Comparison of ENCODE assay signal across 17 cellular contexts in the genomic region with DNA sequence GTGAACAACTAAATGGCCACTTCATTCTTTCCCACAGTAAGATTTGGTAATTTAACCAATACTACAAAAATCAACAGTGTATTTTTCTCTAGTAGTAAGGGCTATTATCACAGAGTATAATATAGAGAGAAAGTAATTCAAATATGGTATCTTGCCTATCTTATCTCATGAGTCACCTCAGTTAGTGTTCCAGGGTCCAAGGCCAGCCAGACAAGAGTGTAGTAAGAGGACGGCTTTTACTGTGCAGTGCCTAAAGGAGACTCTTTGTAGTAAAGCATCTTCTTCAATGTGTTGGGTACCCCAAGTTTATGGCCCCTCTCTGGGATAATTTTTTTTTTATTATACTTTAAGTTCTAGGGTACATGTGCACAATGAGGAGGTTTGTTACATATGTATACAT.
DNase-seq lines count a peak whose midpoint lies in the region; ATAC-seq and TF ChIP-seq lines count a peak whose summit lies in the region.
"Had no signal": no experiment of that assay in that cellular context is flagged by ENCODE, and none has a peak within 500 bp of the region (broad histone marks: within the 10 kb centered on the region; RNA-seq: fewer than 3 reads in every experiment).

No MANE protein-coding gene starts in this region.

- H3K9me3 ChIP-seq in colonic mucosa (no peaks in the 10 kb centered on the region), mucosa of descending colon (no peaks in the 10 kb centered on the region)
- H3K9me3 ChIP-seq: Caco-2 had no signal

- peak; percentile 42 for DNase-seq in colonic mucosa
- no peak for DNase-seq in left lobe of liver (ENCODE audit: low spot score)
- no peak for DNase-seq in mucosa of descending colon
- DNase-seq in activated CD4-positive, alpha-beta memory T cell treated with anti-CD3 and anti-CD28 coated beads for 36 hours, result no peak
- DNase-seq in effector CD8-positive, alpha-beta T cell (lab: John Stamatoyannopoulos, UW), result no peak
- DNase-seq in NCI-H1930 (lab: John Stamatoyannopoulos, UW), result no peak
- no peak for DNase-seq in activated T-cell treated with anti-CD3 and anti-CD28 coated beads, Interleukin-2, amount 50 U/mL, for 24 hours
- DNase-seq: C1 segment of cervical spinal cord; Caco-2; CD4-positive, CD25-positive, alpha-beta regulatory T cell; CD8-positive, alpha-beta T cell; DMS153; DND-41; H9 had no signal

- TF ChIP-seq CTCF in C4-2B (conservative IDR thresholded peaks at IDR 0.05) (no peak), colonic mucosa (IDR thresholded peaks at IDR 0.05) (no peak), mucosa of descending colon (IDR thresholded peaks at IDR 0.05) (no peak)

- H3K27ac Mint-ChIP-seq in activated CD4-positive, alpha-beta memory T cell treated with anti-CD3 and anti-CD28 coated beads for 36 hours, result no peak overlapping the region
- no peak overlapping the region for H3K27ac Mint-ChIP-seq in activated T-cell treated with anti-CD3 and anti-CD28 coated beads, Interleukin-2, amount 50 U/mL, for 24 hours
- H3K27ac Mint-ChIP-seq: CD4-positive, CD25-positive, alpha-beta regulatory T cell; CD8-positive, alpha-beta T cell; GM23338; H9 had no signal

- H3K27ac ChIP-seq in C4-2B, result peak overlapping the region; percentile 62; the same call in 1 of the 2 replicates
- H3K27ac ChIP-seq in colonic mucosa, result no peak overlapping the region

- H3K4me3 Mint-ChIP-seq in activated CD4-positive, alpha-beta memory T cell treated with anti-CD3 and anti-CD28 coated beads for 36 hours, result no peak overlapping the region
- no peak overlapping the region for H3K4me3 Mint-ChIP-seq in activated T-cell treated with anti-CD3 and anti-CD28 coated beads, Interleukin-2, amount 50 U/mL, for 24 hours
- H3K4me3 Mint-ChIP-seq: CD4-positive, CD25-positive, alpha-beta regulatory T cell; CD8-positive, alpha-beta T cell; GM23338; H9 had no signal

- H3K4me1 ChIP-seq in colonic mucosa (no peaks in the 10 kb centered on the region), mucosa of descending colon (ENCODE audit: low read depth) (no peaks in the 10 kb centered on the region)
- H3K4me1 ChIP-seq: Caco-2 had no signal

- POLR2A ChIA-PET in activated CD4-positive, alpha-beta memory T cell treated with anti-CD3 and anti-CD28 coated beads for 36 hours (lab: Charles Lee), result no interaction called here

- no peak overlapping the region for H3K9ac ChIP-seq in colonic mucosa (ENCODE audit: low read depth in 2 of 2, low read length in 2 of 2)

- H3K36me3 Mint-ChIP-seq in activated CD4-positive, alpha-beta memory T cell treated with anti-CD3 and anti-CD28 coated beads for 36 hours, result no peaks in the 10 kb centered on the region
- no peaks in the 10 kb centered on the region for H3K36me3 Mint-ChIP-seq in activated T-cell treated with anti-CD3 and anti-CD28 coated beads, Interleukin-2, amount 50 U/mL, for 24 hours (ENCODE audit: low read depth)
- H3K36me3 Mint-ChIP-seq: CD4-positive, CD25-positive, alpha-beta regulatory T cell; CD8-positive, alpha-beta T cell had no signal

- H3K4me3 ChIP-seq in colonic mucosa, result no peak overlapping the region
- H3K4me3 ChIP-seq in mucosa of descending colon, result no peak overlapping the region
- H3K4me3 ChIP-seq: GM23338 had no signal

- H3K27me3 ChIP-seq in colonic mucosa, result no peaks in the 10 kb centered on the region

- no peaks in the 10 kb centered on the region for H3K4me1 Mint-ChIP-seq in activated CD4-positive, alpha-beta memory T cell treated with anti-CD3 and anti-CD28 coated beads for 36 hours (ENCODE audit: low read depth)
- H3K4me1 Mint-ChIP-seq in activated T-cell treated with anti-CD3 and anti-CD28 coated beads, Interleukin-2, amount 50 U/mL, for 24 hours (ENCODE audit: low read depth), result no peaks in the 10 kb centered on the region
- H3K4me1 Mint-ChIP-seq: CD4-positive, CD25-positive, alpha-beta regulatory T cell had no signal

- intact Hi-C loops in colonic mucosa (cut with DNase I) (no loop called here), mucosa of descending colon (cut with DNase I, micrococcal nuclease) (no loop called here)
- intact Hi-C loops in activated CD4-positive, alpha-beta memory T cell treated with anti-CD3 and anti-CD28 coated beads for 36 hours (cut with micrococcal nuclease), result no loop called here

- CTCF ChIA-PET in activated CD4-positive, alpha-beta memory T cell treated with anti-CD3 and anti-CD28 coated beads for 36 hours (lab: Charles Lee), result no interaction called here

- ATAC-seq in left lobe of liver (peak; percentile 34), mucosa of descending colon (peak; percentile 74)
- ATAC-seq: CD8-positive, alpha-beta T cell; GM23338; HCT116 had no signal

- H3K36me3 ChIP-seq in colonic mucosa (no peaks in the 10 kb centered on the region), mucosa of descending colon (ENCODE audit: low read depth) (no peaks in the 10 kb centered on the region)

- H3K27me3 Mint-ChIP-seq in activated CD4-positive, alpha-beta memory T cell treated with anti-CD3 and anti-CD28 coated beads for 36 hours, result no peaks in the 10 kb centered on the region
- H3K27me3 Mint-ChIP-seq in activated T-cell treated with anti-CD3 and anti-CD28 coated beads, Interleukin-2, amount 50 U/mL, for 24 hours, result no peaks in the 10 kb centered on the region
- H3K27me3 Mint-ChIP-seq: CD4-positive, CD25-positive, alpha-beta regulatory T cell had no signal

- H3K9me3 Mint-ChIP-seq in activated CD4-positive, alpha-beta memory T cell treated with anti-CD3 and anti-CD28 coated beads for 36 hours, result peaks cover 11% of the 10 kb centered on the region
- peaks cover 7% of the 10 kb centered on the region for H3K9me3 Mint-ChIP-seq in activated T-cell treated with anti-CD3 and anti-CD28 coated beads, Interleukin-2, amount 50 U/mL, for 24 hours
